Comparison of ENCODE assay signal across 8 cellular contexts in the genomic region with DNA sequence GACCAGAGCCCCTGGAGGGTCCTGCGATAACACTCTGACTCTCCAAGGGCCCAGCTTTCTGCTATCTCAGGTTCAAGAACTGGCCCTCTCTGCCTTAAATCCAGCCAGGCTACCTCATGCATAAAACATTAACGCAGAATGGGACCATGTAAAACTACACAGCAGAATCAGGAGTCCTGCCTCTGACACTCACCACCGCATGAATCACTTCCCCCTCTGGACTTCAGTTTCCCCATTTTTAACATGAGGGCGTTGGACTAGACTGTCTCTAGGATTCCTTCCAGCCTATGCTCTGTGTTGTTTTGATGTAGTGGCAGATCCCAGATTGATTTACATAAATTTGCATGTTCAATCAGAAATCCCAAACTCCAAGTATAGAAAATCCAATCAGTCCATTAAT. TPM values are rescaled to one million over a fixed set of nuclear protein-coding genes. Genes with fewer than 3 reads are reported as not detected.
A peak's percentile ranks its signal among the peaks of the same experiment; 100 is the strongest.
DNase-seq lines count a peak whose midpoint lies in the region; ATAC-seq and TF ChIP-seq lines count a peak whose summit lies in the region.

No MANE protein-coding gene starts in this region.

- H3K9me3 ChIP-seq in hepatocyte (ENCODE audit: low read depth): no peaks in the 10 kb centered on the region

- WGBS in hepatocyte (ENCODE audit: low lambda C conversion rate, missing lambda C conversion rate): 83% methylated on average over 4 of the region's 4 CpGs

- no peaks in the 10 kb centered on the region for H3K9me2 ChIP-seq in hepatocyte (replicated peaks; ENCODE audit: insufficient read depth)

- peaks cover 53% of the 10 kb centered on the region for H4K20me1 ChIP-seq in hepatocyte (ENCODE audit: insufficient read depth, poor library complexity, severe bottlenecking)

- peak overlapping the region; percentile 8 for H3K27ac ChIP-seq in hepatocyte

- no peaks in the 10 kb centered on the region for H3K36me3 ChIP-seq in hepatocyte (replicated peaks; ENCODE audit: insufficient read depth, low read depth)

- peaks cover 57% of the 10 kb centered on the region for H3K4me1 Mint-ChIP-seq in stimulated activated memory B cell treated with anti-CD40 and anti-IgM and Interleukin-4, amounts not matched to agents 10 μg/mL and 1 μg/mL and 100 μg/mL, for 72 hours
- peaks cover 38 to 39% of the 10 kb centered on the region in 2 donors for H3K4me1 Mint-ChIP-seq in immature natural killer cell

- no peak for TF ChIP-seq CTCF in hepatocyte (IDR thresholded peaks at IDR 0.05; ENCODE audit: poor library complexity)

- peaks cover 77% of the 10 kb centered on the region for H3K79me2 ChIP-seq in hepatocyte

- H3K4me3 Mint-ChIP-seq in stimulated activated memory B cell treated with anti-CD40 and anti-IgM and Interleukin-4, amounts not matched to agents 10 μg/mL and 1 μg/mL and 100 μg/mL, for 72 hours: no peak overlapping the region
- H3K4me3 Mint-ChIP-seq in immature natural killer cell: no peak overlapping the region

- H3K27me3 ChIP-seq in hepatocyte: no peaks in the 10 kb centered on the region

- peak overlapping the region; percentile 33 for H3K27ac Mint-ChIP-seq in stimulated activated memory B cell treated with anti-CD40 and anti-IgM and Interleukin-4, amounts not matched to agents 10 μg/mL and 1 μg/mL and 100 μg/mL, for 72 hours
- H3K27ac Mint-ChIP-seq in immature natural killer cell: peak overlapping the region in 3 of 6 donors; percentile 4 to 49 (median 22)

- H3K36me3 Mint-ChIP-seq in stimulated activated memory B cell treated with anti-CD40 and anti-IgM and Interleukin-4, amounts not matched to agents 10 μg/mL and 1 μg/mL and 100 μg/mL, for 72 hours: peaks cover 5% of the 10 kb centered on the region
- H3K36me3 Mint-ChIP-seq in immature natural killer cell: peaks cover 0 to 3% (median 0%) of the 10 kb centered on the region in 3 donors

- H3K4me3 ChIP-seq in hepatocyte: no peak overlapping the region

- peaks cover 23% of the 10 kb centered on the region for H3K4me1 ChIP-seq in hepatocyte (ENCODE audit: insufficient read depth)

- ATAC-seq in stimulated activated memory B cell treated with anti-CD40 and anti-IgM and Interleukin-4, amounts not matched to agents 10 μg/mL and 1 μg/mL and 100 μg/mL, for 72 hours: no peak
- ATAC-seq in HG03354 (IDR thresholded peaks at IDR 0.05; ENCODE audit: poor library complexity, severe bottlenecking, unreplicated experiment): no peak

- H2AFZ ChIP-seq in hepatocyte: no peak overlapping the region

- DNase-seq in HT1080 (ENCODE audit: low read depth) (peak; percentile 54), amniotic epithelial cell (ENCODE audit: low read depth) (peak; percentile 67), hepatocyte (ENCODE audit: low spot score) (no peak), NCI-H1417 treated with DMSO at 0.1 percent for 48 hours (lab: John Stamatoyannopoulos, UW) (no peak), immature natural killer cell (no peak), T-helper 2 cell (no peak)

- peak overlapping the region; percentile 25 for H3K4me2 ChIP-seq in hepatocyte

- no peaks in the 10 kb centered on the region for H3K9me3 Mint-ChIP-seq in stimulated activated memory B cell treated with anti-CD40 and anti-IgM and Interleukin-4, amounts not matched to agents 10 μg/mL and 1 μg/mL and 100 μg/mL, for 72 hours
- H3K9me3 Mint-ChIP-seq in immature natural killer cell: no peaks in the 10 kb centered on the region

- no peaks in the 10 kb centered on the region for H3K27me3 Mint-ChIP-seq in stimulated activated memory B cell treated with anti-CD40 and anti-IgM and Interleukin-4, amounts not matched to agents 10 μg/mL and 1 μg/mL and 100 μg/mL, for 72 hours
- H3K27me3 Mint-ChIP-seq in immature natural killer cell (ENCODE audit: low read depth in 3 of 3): peaks cover 0 to 11% (median 5%) of the 10 kb centered on the region in 3 donors

RNA-seq across cellular contexts. Expression of a gene that starts 3.3 kb away (rescaled TPM):
- total RNA-seq in HT1080 (2014; rRNA removed; shearing (Covaris generic)): 19.6 and 22.2 TPM in 2 replicates
- polyA plus RNA-seq in HT1080 (2015; cell fraction: cytosol; rRNA removed): 13.4 and 14.7 TPM in 2 replicates
- polyA plus RNA-seq in HT1080 (2015; cell fraction: nucleus; rRNA removed): 35.8 and 41.4 TPM in 2 replicates
- total RNA-seq in hepatocyte: 13.1 and 14.5 TPM in 2 replicates
- 26.7 and 32.0 TPM in 2 replicates for polyA plus RNA-seq in hepatocyte
- 1 to 10 TPM in 2 of 3 donors, not detected in 1; 1.0 to 5.6 TPM for polyA plus RNA-seq in immature natural killer cell

RNA-seq across cellular contexts. Expression of a gene that starts 18.0 kb away (rescaled TPM):
- 2.4 and 3.3 TPM in 2 replicates for total RNA-seq in HT1080 (2014; rRNA removed; shearing (Covaris generic))
- 3.4 and 3.8 TPM in 2 replicates for polyA plus RNA-seq in HT1080 (2015; cell fraction: cytosol; rRNA removed)
- 3.3 and 6.4 TPM in 2 replicates for polyA plus RNA-seq in HT1080 (2015; cell fraction: nucleus; rRNA removed)
- total RNA-seq in hepatocyte: 4.5 and 5.6 TPM in 2 replicates
- polyA plus RNA-seq in hepatocyte (3.5 and 5.0 TPM in 2 replicates), immature natural killer cell (1 to 10 TPM; 3.0 to 5.1 (median 4.5) TPM)

Comparison
In these comparisons a context has a peak if more than half of its experiments do, and no peak if none do; other contexts are left out.
1. DNase-seq: peak in HT1080 (single experiment) and amniotic epithelial cell (single experiment); none in hepatocyte (single experiment), NCI-H1417 treated with DMSO at 0.1 percent for 48 hours (single experiment), immature natural killer cell (0 of 3) and T-helper 2 cell (0 of 5).